ENCODE assay signal across 8 cellular contexts in the genomic region with DNA sequence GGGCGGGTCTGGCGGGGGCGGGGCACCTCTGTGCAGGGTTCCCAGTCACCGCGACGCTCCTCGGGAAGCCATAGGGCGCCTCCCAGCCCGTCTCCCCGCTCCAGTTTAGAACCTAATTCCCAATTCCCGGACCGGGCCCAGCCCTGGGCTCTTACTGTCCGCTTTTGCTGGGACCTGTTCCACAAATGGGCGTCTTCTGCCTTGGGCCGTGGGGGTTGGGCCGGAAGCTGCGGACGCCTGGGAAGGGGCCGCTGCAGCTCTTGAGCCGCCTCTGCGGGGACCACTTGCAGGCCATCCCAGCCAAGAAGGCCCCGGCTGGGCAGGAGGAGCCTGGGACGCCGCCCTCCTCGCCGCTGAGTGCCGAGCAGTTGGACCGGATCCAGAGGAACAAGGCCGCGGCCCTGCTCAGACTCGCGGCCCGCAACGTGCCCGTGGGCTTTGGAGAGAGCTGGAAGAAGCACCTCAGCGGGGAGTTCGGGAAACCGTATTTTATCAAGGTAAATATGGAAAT. TPM values are rescaled to one million over a fixed set of nuclear protein-coding genes. Genes with fewer than 3 reads are reported as not detected.
DNase-seq lines count a peak whose midpoint lies in the region; ATAC-seq, FAIRE-seq and TF ChIP-seq lines count a peak whose summit lies in the region.

No MANE protein-coding gene starts in this region.

- H3K4me3 ChIP-seq in SJCRH30: peak overlapping the region; percentile 91
- peak overlapping the region; percentile 91 to 96 (median 91) for H3K4me3 ChIP-seq in endothelial cell of umbilical vein (replicated peaks in 1 of 3; ENCODE audit: insufficient read depth in 1 of 3, low read depth in 1 of 3, low read length in 3 of 3)

- CTCF ChIA-PET in endothelial cell of umbilical vein (lab: Charles Lee): interaction anchor here (0.9 to 3.1 kb wide), 6 partner anchors 12 to 292 kb away, joined by 3 to 38 read pairs (median 4); a partner anchor contains a TSS

- peaks cover 15% of the 10 kb centered on the region for H3K79me2 ChIP-seq in endothelial cell of umbilical vein (ENCODE audit: control insufficient read depth, insufficient read depth, low read length)

- dilution Hi-C loops in endothelial cell of umbilical vein (cut with MboI; ENCODE audit: extremely low pct_ligation_motif_present, low sequenced_read_pairs): no loop called here

- intact Hi-C loops in endothelial cell of umbilical vein (cut with micrococcal nuclease) (loop anchor here (1.0 to 5.0 kb wide), 3 partner anchors 13 to 536 kb away; a partner anchor contains a TSS), head of caudate nucleus (cut with DNase I) (loop anchor here (10.0 kb wide), 1 partner anchor 143 kb away; no protein-coding TSS in a partner anchor)

- H3K27me3 ChIP-seq in SJCRH30 (no peaks in the 10 kb centered on the region), endothelial cell of umbilical vein (ENCODE audit: control insufficient read depth in 2 of 2, insufficient read depth in 2 of 2, low read length in 2 of 2) (no peaks in the 10 kb centered on the region)

- ATAC-seq in HG02973 (IDR thresholded peaks at IDR 0.05; ENCODE audit: unreplicated experiment): peak; percentile 18

- DNase-seq in stimulated activated CD4-positive, alpha-beta T cell treated with anti-CD3 and anti-CD28 coated beads, Interleukin-2, amount 100 ng/mL, for 4 hours (ENCODE audit: low read depth): peak; percentile 14
- DNase-seq in stimulated activated CD4-positive, alpha-beta T cell treated with anti-CD3 and anti-CD28 coated beads, Interleukin-15, amount 100 ng/mL, for 24 hours: no peak
- DNase-seq in SJCRH30 (no peak), endothelial cell of umbilical vein (ENCODE audit: low read depth, low spot score) (no peak), myocyte (ENCODE audit: low read depth) (peak; percentile 75), epidermal melanocyte (ENCODE audit: insufficient read length, low spot score) (no peak), head of caudate nucleus (no peak)

- H3K4me2 ChIP-seq in endothelial cell of umbilical vein (ENCODE audit: insufficient read depth, low read length): peak overlapping the region; percentile 83

- H4K20me1 ChIP-seq in endothelial cell of umbilical vein (replicated peaks; ENCODE audit: control insufficient read depth, extremely low read depth, insufficient read depth, low read length): no peaks in the 10 kb centered on the region

- TSS peak; percentile 39 for BruUV-seq in endothelial cell of umbilical vein (replicated peaks; lab: Mats Ljungman, UMichigan)

- no peak for TF ChIP-seq CTCF in endothelial cell of umbilical vein (IDR thresholded peaks at IDR 0.05; ENCODE audit: extremely low read depth in 1 of 2, insufficient read depth in 1 of 2, low read depth in 1 of 2, low read length in 2 of 2)

- H3K9me3 ChIP-seq in SJCRH30 (replicated peaks) (no peaks in the 10 kb centered on the region), endothelial cell of umbilical vein (replicated peaks; ENCODE audit: control insufficient read depth, insufficient read depth, low read length) (no peaks in the 10 kb centered on the region)

- peak overlapping the region; percentile 96 for H3K9ac ChIP-seq in endothelial cell of umbilical vein (replicated peaks; ENCODE audit: extremely low read depth, insufficient read depth, low read length)

- POLR2A ChIA-PET in endothelial cell of umbilical vein (lab: Charles Lee): no interaction called here

- no peak for FAIRE-seq in endothelial cell of umbilical vein (lab: Jason Lieb, UNC)

- peak; percentile 38 for TF ChIP-seq POLR2A in endothelial cell of umbilical vein (IDR thresholded peaks at IDR 0.05; ENCODE audit: low read depth, low read length)

- H2AFZ ChIP-seq in endothelial cell of umbilical vein (ENCODE audit: low read depth, low read length): peak overlapping the region; percentile 97

- H3K36me3 ChIP-seq in SJCRH30 (peaks cover 38% of the 10 kb centered on the region), endothelial cell of umbilical vein (ENCODE audit: control insufficient read depth in 2 of 2, extremely low read depth in 1 of 2, insufficient read depth in 2 of 2, low read length in 2 of 2) (peaks cover 7% of the 10 kb centered on the region in 2 experiments)

- peak overlapping the region; percentile 97 for H3K27ac ChIP-seq in SJCRH30
- H3K27ac ChIP-seq in endothelial cell of umbilical vein (ENCODE audit: insufficient read depth, low read depth, low read length): peak overlapping the region; percentile 81

- no peaks in the 10 kb centered on the region for H3K4me1 ChIP-seq in SJCRH30
- H3K4me1 ChIP-seq in endothelial cell of umbilical vein (ENCODE audit: control insufficient read depth, extremely low read depth, insufficient read depth, low read length): peaks cover 12% of the 10 kb centered on the region

- no peaks in the 10 kb centered on the region for H3K9me1 ChIP-seq in endothelial cell of umbilical vein (replicated peaks; ENCODE audit: control insufficient read depth, extremely low read depth, insufficient read depth, low read length)

TF ChIP-seq in endothelial cell of umbilical vein, 7 proteins besides CTCF, POLR2A, EP300 and RAD21:
- peak; percentile 11 for TF ChIP-seq POLR2AphosphoS5 (IDR thresholded peaks at IDR 0.05; ENCODE audit: insufficient read depth, low read depth, low read length)
- TF ChIP-seq MYC (IDR thresholded peaks at IDR 0.05; ENCODE audit: low read depth, low read length): no peak

RNA-seq across cellular contexts. Expression of a gene that starts 0.8 kb away (rescaled TPM):
- 82.3 and 86.7 TPM in 2 replicates for total RNA-seq in SJCRH30 (2014; rRNA removed; shearing (Covaris generic))
- total RNA-seq in endothelial cell of umbilical vein (45.4 and 46.7 TPM in 2 replicates), myocyte (29.8 and 36.0 TPM in 2 replicates)
- 17.1 and 21.5 TPM in 2 replicates for polyA plus RNA-seq in endothelial cell of umbilical vein
- 26.4 and 30.1 TPM in 2 replicates for polyA plus RNA-seq in endothelial cell of umbilical vein (2011; cell fraction: cytosol; rRNA removed)
- polyA plus RNA-seq in endothelial cell of umbilical vein (2011; cell fraction: nucleus; rRNA removed): 16.5 and 22.5 TPM in 2 replicates
- 34.4 and 40.7 TPM in 2 replicates for polyA plus RNA-seq in endothelial cell of umbilical vein (2012)
- polyA minus RNA-seq in endothelial cell of umbilical vein: 11.5 and 12.2 TPM in 2 replicates
- 17.3 TPM for polyA minus RNA-seq in endothelial cell of umbilical vein (2011; cell fraction: cytosol; rRNA and poly(A)+ RNA removed)
- polyA minus RNA-seq in endothelial cell of umbilical vein (2011; cell fraction: nucleus; rRNA and poly(A)+ RNA removed): 7.6 and 8.9 TPM in 2 replicates
- 29.4 TPM for polyA plus RNA-seq in myocyte (2012)

RNA-seq across cellular contexts. Expression of a gene that starts 4.9 kb away (rescaled TPM):
- total RNA-seq in SJCRH30 (2014; rRNA removed; shearing (Covaris generic)): 25.9 and 27.8 TPM in 2 replicates
- total RNA-seq in endothelial cell of umbilical vein: 5.4 TPM in 2 replicates
- 5.9 and 7.3 TPM in 2 replicates for polyA plus RNA-seq in endothelial cell of umbilical vein
- 6.6 and 7.2 TPM in 2 replicates for polyA plus RNA-seq in endothelial cell of umbilical vein (2011; cell fraction: cytosol; rRNA removed)
- 17.5 and 21.2 TPM in 2 replicates for polyA plus RNA-seq in endothelial cell of umbilical vein (2011; cell fraction: nucleus; rRNA removed)
- polyA plus RNA-seq in endothelial cell of umbilical vein (2012): 13.4 and 13.6 TPM in 2 replicates
- 4.1 and 5.5 TPM in 2 replicates for polyA minus RNA-seq in endothelial cell of umbilical vein
- polyA minus RNA-seq in endothelial cell of umbilical vein (2011; cell fraction: cytosol; rRNA and poly(A)+ RNA removed): 12.8 TPM
- polyA minus RNA-seq in endothelial cell of umbilical vein (2011; cell fraction: nucleus; rRNA and poly(A)+ RNA removed): 4.5 and 5.4 TPM in 2 replicates
- total RNA-seq in myocyte: 9.3 and 16.1 TPM in 2 replicates
- 19.2 TPM for polyA plus RNA-seq in myocyte (2012)

RNA-seq across cellular contexts. Expression of a gene that starts 18.2 kb away (rescaled TPM):
- 2.9 and 3.3 TPM in 2 replicates for total RNA-seq in SJCRH30 (2014; rRNA removed; shearing (Covaris generic))
- total RNA-seq in endothelial cell of umbilical vein (3.9 and 5.7 TPM in 2 replicates), myocyte (8.7 and 10.5 TPM in 2 replicates)
- polyA plus RNA-seq in endothelial cell of umbilical vein: 0.72 and 1.3 TPM in 2 replicates
- polyA plus RNA-seq in endothelial cell of umbilical vein (2011; cell fraction: cytosol; rRNA removed): 0.90 and 1.1 TPM in 2 replicates
- polyA plus RNA-seq in endothelial cell of umbilical vein (2011; cell fraction: nucleus; rRNA removed): 5.7 and 8.3 TPM in 2 replicates
- 1.1 and 1.2 TPM in 2 replicates for polyA plus RNA-seq in endothelial cell of umbilical vein (2012)
- 2.6 and 5.3 TPM in 2 replicates for polyA minus RNA-seq in endothelial cell of umbilical vein
- 5.4 TPM for polyA minus RNA-seq in endothelial cell of umbilical vein (2011; cell fraction: cytosol; rRNA and poly(A)+ RNA removed)
- 8.5 and 9.1 TPM in 2 replicates for polyA minus RNA-seq in endothelial cell of umbilical vein (2011; cell fraction: nucleus; rRNA and poly(A)+ RNA removed)
- 5.5 TPM for polyA plus RNA-seq in myocyte (2012)

RNA-seq across cellular contexts. Expression of a gene that starts 45.8 kb away (rescaled TPM):
- total RNA-seq in SJCRH30 (2014; rRNA removed; shearing (Covaris generic)): 8.6 and 10.2 TPM in 2 replicates
- 12.9 and 14.2 TPM in 2 replicates for total RNA-seq in endothelial cell of umbilical vein
- polyA plus RNA-seq in endothelial cell of umbilical vein: 24.3 and 34.7 TPM in 2 replicates
- 11.6 and 13.8 TPM in 2 replicates for polyA plus RNA-seq in endothelial cell of umbilical vein (2011; cell fraction: cytosol; rRNA removed)
- polyA plus RNA-seq in endothelial cell of umbilical vein (2011; cell fraction: nucleus; rRNA removed): 21.8 and 24.3 TPM in 2 replicates
- 7.3 TPM in 2 replicates for polyA plus RNA-seq in endothelial cell of umbilical vein (2012)
- polyA minus RNA-seq in endothelial cell of umbilical vein: 23.1 and 36.3 TPM in 2 replicates
- 5.9 TPM for polyA minus RNA-seq in endothelial cell of umbilical vein (2011; cell fraction: cytosol; rRNA and poly(A)+ RNA removed)
- polyA minus RNA-seq in endothelial cell of umbilical vein (2011; cell fraction: nucleus; rRNA and poly(A)+ RNA removed): 7.0 and 12.3 TPM in 2 replicates
- total RNA-seq in myocyte: 14.0 and 16.2 TPM in 2 replicates
- polyA plus RNA-seq in myocyte (2012): 8.6 TPM

Comparison
In these comparisons a context has a peak if more than half of its experiments do, and no peak if none do; other contexts are left out.
1. DNase-seq: peak in stimulated activated CD4-positive, alpha-beta T cell treated with anti-CD3 and anti-CD28 coated beads, Interleukin-2, amount 100 ng/mL, for 4 hours (single experiment) and myocyte (single experiment); none in stimulated activated CD4-positive, alpha-beta T cell treated with anti-CD3 and anti-CD28 coated beads, Interleukin-15, amount 100 ng/mL, for 24 hours (single experiment), SJCRH30 (0 of 2), endothelial cell of umbilical vein (single experiment), epidermal melanocyte (single experiment) and head of caudate nucleus (0 of 42).